25 cellular contexts compared by ENCODE assay signal in the genomic region with DNA sequence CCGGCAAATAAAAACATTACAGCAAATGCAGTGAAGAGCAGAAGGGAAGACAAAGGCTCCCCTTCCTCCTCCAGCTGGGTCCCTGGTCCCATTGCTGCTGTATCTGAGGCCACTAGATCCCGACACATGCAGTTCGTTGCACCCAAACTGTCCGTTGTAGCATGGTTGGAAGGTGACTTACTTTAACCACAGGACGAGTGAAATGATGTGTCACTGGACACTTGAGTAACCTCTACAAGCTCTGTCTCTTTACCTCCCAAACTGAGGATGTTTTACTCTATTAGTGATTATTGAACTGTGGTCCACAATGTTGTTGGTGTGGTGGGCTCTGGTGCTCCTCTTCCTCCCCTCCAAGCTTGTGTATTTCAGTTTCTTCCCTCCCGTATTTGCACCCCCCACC. TPM values are rescaled to one million over a fixed set of nuclear protein-coding genes. Genes with fewer than 3 reads are reported as not detected.
DNase-seq lines count a peak whose midpoint lies in the region; ATAC-seq lines count a peak whose summit lies in the region.
"Had no signal": no experiment of that assay in that cellular context is flagged by ENCODE, and none has a peak within 500 bp of the region (broad histone marks: within the 10 kb centered on the region; RNA-seq: fewer than 3 reads in every experiment).

No MANE protein-coding gene starts in this region.

- H3K4me3 Mint-ChIP-seq in activated T-cell treated with anti-CD3 and anti-CD28 coated beads, Interleukin-2, amount 50 U/mL, for 24 hours = no peak overlapping the region
- H3K4me3 Mint-ChIP-seq in activated T-cell treated with anti-CD3 and anti-CD28 coated beads, Interleukin-2, amount 50 U/mL, for 4 hours = no peak overlapping the region
- H3K4me3 Mint-ChIP-seq in activated T-helper 17 cell treated with anti-CD3 and anti-CD28 coated beads, Interleukin-2, amount 50 U/mL, for 72 hours = no peak overlapping the region
- H3K4me3 Mint-ChIP-seq in stimulated activated effector memory CD8-positive, alpha-beta T cell treated with anti-CD3 and anti-CD28 coated beads, Interleukin-12 subunit alpha, Interleukin-12 subunit beta, amount 100 ng/mL, for 72 hours = no peak overlapping the region

- no peak for ATAC-seq in activated T-cell treated with anti-CD3 and anti-CD28 coated beads, Interleukin-2, amount 50 U/mL, for 4 hours
- no peak for ATAC-seq in activated T-helper 17 cell treated with anti-CD3 and anti-CD28 coated beads, Interleukin-2, amount 50 U/mL, for 72 hours (replicated peaks)
- ATAC-seq in stimulated activated effector memory CD8-positive, alpha-beta T cell treated with anti-CD3 and anti-CD28 coated beads, Interleukin-12 subunit alpha, Interleukin-12 subunit beta, amount 100 ng/mL, for 72 hours = no peak
- ATAC-seq: A549, HCT116, left colon, mucosa of descending colon had no signal

- peaks cover 94% of the 10 kb centered on the region for H3K36me3 Mint-ChIP-seq in activated T-cell treated with anti-CD3 and anti-CD28 coated beads, Interleukin-2, amount 50 U/mL, for 24 hours (ENCODE audit: low read depth)
- H3K36me3 Mint-ChIP-seq in activated T-cell treated with anti-CD3 and anti-CD28 coated beads, Interleukin-2, amount 50 U/mL, for 4 hours (ENCODE audit: insufficient read depth) = peaks cover 62% of the 10 kb centered on the region
- H3K36me3 Mint-ChIP-seq in activated T-helper 17 cell treated with anti-CD3 and anti-CD28 coated beads, Interleukin-2, amount 50 U/mL, for 72 hours (ENCODE audit: low read depth) = peaks cover 98% of the 10 kb centered on the region
- H3K36me3 Mint-ChIP-seq in stimulated activated effector memory CD8-positive, alpha-beta T cell treated with anti-CD3 and anti-CD28 coated beads, Interleukin-12 subunit alpha, Interleukin-12 subunit beta, amount 100 ng/mL, for 72 hours = peaks cover 100% of the 10 kb centered on the region

- H3K27ac Mint-ChIP-seq in activated T-cell treated with anti-CD3 and anti-CD28 coated beads, Interleukin-2, amount 50 U/mL, for 24 hours = peak overlapping the region; percentile 79
- peak overlapping the region; percentile 81 for H3K27ac Mint-ChIP-seq in activated T-helper 17 cell treated with anti-CD3 and anti-CD28 coated beads, Interleukin-2, amount 50 U/mL, for 72 hours
- H3K27ac Mint-ChIP-seq in stimulated activated effector memory CD8-positive, alpha-beta T cell treated with anti-CD3 and anti-CD28 coated beads, Interleukin-12 subunit alpha, Interleukin-12 subunit beta, amount 100 ng/mL, for 72 hours = peak overlapping the region; percentile 79

- no peaks in the 10 kb centered on the region for H3K9me3 ChIP-seq in GM23248 (ENCODE audit: low read depth)
- H3K9me3 ChIP-seq: A549; BLaER1 treated with 17β-estradiol and CSF1 and Interleukin-3, amounts not matched to agents 10 nM and 100 nM; mucosa of descending colon; transverse colon had no signal

- no peak overlapping the region for H2AFZ ChIP-seq in GM23248
- H2AFZ ChIP-seq: PC-9 had no signal

- no peaks in the 10 kb centered on the region for H3K36me3 ChIP-seq in GM23248 (ENCODE audit: low read depth)
- H3K36me3 ChIP-seq: transverse colon had no signal

- no peaks in the 10 kb centered on the region for H3K79me2 ChIP-seq in GM23248 (ENCODE audit: insufficient read depth)

- H3K27ac ChIP-seq in GM23248 = no peak overlapping the region
- H3K27ac ChIP-seq: A549; BLaER1 treated with 17β-estradiol and CSF1 and Interleukin-3, amounts not matched to agents 10 nM and 100 nM; PC-9; transverse colon had no signal

- H4K20me1 ChIP-seq in GM23248 (ENCODE audit: insufficient read depth) = no peaks in the 10 kb centered on the region

- H3K27me3 Mint-ChIP-seq in activated T-cell treated with anti-CD3 and anti-CD28 coated beads, Interleukin-2, amount 50 U/mL, for 24 hours = no peaks in the 10 kb centered on the region
- H3K27me3 Mint-ChIP-seq in activated T-cell treated with anti-CD3 and anti-CD28 coated beads, Interleukin-2, amount 50 U/mL, for 4 hours (ENCODE audit: low read depth) = no peaks in the 10 kb centered on the region
- no peaks in the 10 kb centered on the region for H3K27me3 Mint-ChIP-seq in activated T-helper 17 cell treated with anti-CD3 and anti-CD28 coated beads, Interleukin-2, amount 50 U/mL, for 72 hours

- no peaks in the 10 kb centered on the region for H3K27me3 ChIP-seq in GM23248 (replicated peaks; ENCODE audit: insufficient read depth)
- H3K27me3 ChIP-seq: BLaER1 treated with 17β-estradiol and CSF1 and Interleukin-3, amounts not matched to agents 10 nM and 100 nM; transverse colon had no signal

- H3F3A ChIP-seq in GM23248 (ENCODE audit: insufficient read depth) = no peaks in the 10 kb centered on the region

- in situ Hi-C loops in GM23248 (cut with MboI) = no loop called here

- no peak overlapping the region for H3K4me2 ChIP-seq in GM23248 (ENCODE audit: unreplicated experiment)
- H3K4me2 ChIP-seq: A549; BLaER1 treated with 17β-estradiol and CSF1 and Interleukin-3, amounts not matched to agents 10 nM and 100 nM; PC-9 had no signal

- WGBS in GM23248 (ENCODE audit: low coverage in 1 of 2, low lambda C conversion rate in 2 of 2, missing lambda C conversion rate in 2 of 2), 2 experiments = 85% methylated on average over 6 of the region's 6 CpGs

- no peak overlapping the region for H3K9ac ChIP-seq in GM23248
- H3K9ac ChIP-seq: BLaER1 treated with 17β-estradiol and CSF1 and Interleukin-3, amounts not matched to agents 10 nM and 100 nM had no signal

- DNase-seq in activated T-cell treated with anti-CD3 and anti-CD28 coated beads, Interleukin-2, amount 50 U/mL, for 24 hours = no peak
- no peak for DNase-seq in activated T-cell treated with anti-CD3 and anti-CD28 coated beads, Interleukin-2, amount 50 U/mL, for 4 hours
- DNase-seq in GM23248 = peak; percentile 17
- no peak for DNase-seq in stimulated activated effector memory CD8-positive, alpha-beta T cell treated with anti-CD3 and anti-CD28 coated beads, Interleukin-12 subunit alpha, Interleukin-12 subunit beta, amount 100 ng/mL, for 72 hours (ENCODE audit: low spot score in 2 of 2)
- DNase-seq in germinal center (ENCODE audit: low spot score) = no peak
- DNase-seq in stimulated activated naive CD4-positive, alpha-beta T cell treated with Interleukin-2 at 50 U/mL for 16 hours (lab: John Stamatoyannopoulos, UW) = no peak
- DNase-seq in NCI-H446 (lab: John Stamatoyannopoulos, UW) = no peak
- DNase-seq: activated CD4-positive, CD25-positive, alpha-beta regulatory T cell treated with anti-CD3 and anti-CD28 coated beads, Interleukin-2, amount 50 U/mL, for 72 hours; erythroblast; left colon; mucosa of descending colon; NCI-H1417 treated with DMSO at 0.1 percent for 48 hours; NCI-H82; occipital lobe; PC-9; stimulated activated CD4-positive, alpha-beta T cell treated with anti-CD3 and anti-CD28 coated beads, Interleukin-12 subunit alpha, Interleukin-12 subunit beta, amount 100 ng/mL, for 4 hours; T1000; transverse colon had no signal

- H3K4me1 ChIP-seq in GM23248 (ENCODE audit: insufficient read depth) = no peaks in the 10 kb centered on the region
- H3K4me1 ChIP-seq: A549; BLaER1 treated with 17β-estradiol and CSF1 and Interleukin-3, amounts not matched to agents 10 nM and 100 nM; transverse colon had no signal

- no peaks in the 10 kb centered on the region for H3K9me2 ChIP-seq in GM23248 (ENCODE audit: insufficient read depth)

- H3K4me3 ChIP-seq in GM23248 = no peak overlapping the region
- H3K4me3 ChIP-seq: A549; BLaER1 treated with 17β-estradiol and CSF1 and Interleukin-3, amounts not matched to agents 10 nM and 100 nM; mucosa of descending colon; PC-9; transverse colon had no signal

- H3K4me1 Mint-ChIP-seq in activated T-cell treated with anti-CD3 and anti-CD28 coated beads, Interleukin-2, amount 50 U/mL, for 24 hours (ENCODE audit: low read depth) = peaks cover 72% of the 10 kb centered on the region
- peaks cover 67% of the 10 kb centered on the region for H3K4me1 Mint-ChIP-seq in activated T-cell treated with anti-CD3 and anti-CD28 coated beads, Interleukin-2, amount 50 U/mL, for 4 hours (ENCODE audit: low read depth)
- peaks cover 19% of the 10 kb centered on the region for H3K4me1 Mint-ChIP-seq in activated T-helper 17 cell treated with anti-CD3 and anti-CD28 coated beads, Interleukin-2, amount 50 U/mL, for 72 hours
- H3K4me1 Mint-ChIP-seq in stimulated activated effector memory CD8-positive, alpha-beta T cell treated with anti-CD3 and anti-CD28 coated beads, Interleukin-12 subunit alpha, Interleukin-12 subunit beta, amount 100 ng/mL, for 72 hours = peaks cover 66% of the 10 kb centered on the region

- H3K9me3 Mint-ChIP-seq in activated T-cell treated with anti-CD3 and anti-CD28 coated beads, Interleukin-2, amount 50 U/mL, for 24 hours = no peaks in the 10 kb centered on the region
- H3K9me3 Mint-ChIP-seq in activated T-cell treated with anti-CD3 and anti-CD28 coated beads, Interleukin-2, amount 50 U/mL, for 4 hours = no peaks in the 10 kb centered on the region
- H3K9me3 Mint-ChIP-seq in activated T-helper 17 cell treated with anti-CD3 and anti-CD28 coated beads, Interleukin-2, amount 50 U/mL, for 72 hours = no peaks in the 10 kb centered on the region
- no peaks in the 10 kb centered on the region for H3K9me3 Mint-ChIP-seq in stimulated activated effector memory CD8-positive, alpha-beta T cell treated with anti-CD3 and anti-CD28 coated beads, Interleukin-12 subunit alpha, Interleukin-12 subunit beta, amount 100 ng/mL, for 72 hours

RNA-seq across cellular contexts. Expression of gene ARMH2, which starts 46.2 kb away (rescaled TPM):
- total RNA-seq in activated T-cell treated with anti-CD3 and anti-CD28 coated beads, Interleukin-2, amount 50 U/mL, for 4 hours = not detected
- total RNA-seq in GM23248 (2014; rRNA removed; shearing (Covaris generic)) = not detected in 2 replicates
- not detected in 2 replicates for polyA plus RNA-seq in GM23248 (2016; fragmentation: Nextera tagmentation; extraction: Ambion mirVana)
- under 1 TPM; 0.43 to 0.45 TPM for total RNA-seq in activated T-helper 17 cell treated with anti-CD3 and anti-CD28 coated beads, Interleukin-2, amount 50 U/mL, for 72 hours
- total RNA-seq: cardiac septum, frontal cortex, left colon, mucosa of descending colon, occipital lobe, PC-9, SK-MEL-5, transverse colon had no signal
- polyA plus RNA-seq: A549 had no signal
